ENCODE assay signal across 8 cellular contexts in genomic region chr15:93073465-93073952, GRCh38. TPM values are rescaled to one million over a fixed set of nuclear protein-coding genes. Genes with fewer than 3 reads are reported as not detected.
DNase-seq lines count a peak whose midpoint lies in the region; ATAC-seq and TF ChIP-seq lines count a peak whose summit lies in the region.

No MANE protein-coding gene starts in this region.

- peaks cover 9% of the 10 kb centered on the region for H3K4me1 Mint-ChIP-seq in activated naive CD8-positive, alpha-beta T cell treated with anti-CD3 and anti-CD28 coated beads, Interleukin-2, amount 50 U/mL, for 24 hours

- CTCF ChIA-PET in HCT116 (lab: Charles Lee) = interaction anchor here (2.1 kb wide), 1 partner anchor 14 kb away, joined by 4 read pairs; no protein-coding TSS in a partner anchor

- BruUV-seq in HCT116 (replicated peaks; lab: Mats Ljungman, UMichigan) = no TSS peak

- intact Hi-C loops in HCT116 (cut with micrococcal nuclease) = no loop called here
- intact Hi-C loops in spleen (cut with DNase I; ENCODE audit: low total_unique reads) = no loop called here

- H3K4me3 Mint-ChIP-seq in activated naive CD8-positive, alpha-beta T cell treated with anti-CD3 and anti-CD28 coated beads, Interleukin-2, amount 50 U/mL, for 24 hours = peak overlapping the region; percentile 74

- no peaks in the 10 kb centered on the region for H4K20me1 ChIP-seq in HCT116 (ENCODE audit: insufficient read depth)

- peaks cover 57% of the 10 kb centered on the region for H3K27me3 Mint-ChIP-seq in activated naive CD8-positive, alpha-beta T cell treated with anti-CD3 and anti-CD28 coated beads, Interleukin-2, amount 50 U/mL, for 24 hours

- ATAC-seq in HCT116 (peak; percentile 18; the same call in 1 of the 2 replicates), HG02610 (IDR thresholded peaks at IDR 0.05; ENCODE audit: unreplicated experiment) (no peak)
- no peak for ATAC-seq in activated naive CD8-positive, alpha-beta T cell treated with anti-CD3 and anti-CD28 coated beads, Interleukin-2, amount 50 U/mL, for 24 hours

- POLR2A ChIA-PET in HCT116 (lab: Charles Lee) = no interaction called here

- H3K4me1 ChIP-seq in HCT116 (ENCODE audit: control insufficient read depth in 1 of 2, insufficient read depth in 2 of 2, low read length in 2 of 2) = peaks cover 8 to 21% of the 10 kb centered on the region in 2 experiments
- H3K4me1 ChIP-seq in spleen = peaks cover 3 to 26% (median 18%) of the 10 kb centered on the region in 6 donors

- H3K36me3 Mint-ChIP-seq in activated naive CD8-positive, alpha-beta T cell treated with anti-CD3 and anti-CD28 coated beads, Interleukin-2, amount 50 U/mL, for 24 hours (ENCODE audit: low read depth) = no peaks in the 10 kb centered on the region

- no peak overlapping the region; the same call in 1 of the 2 replicates for H3K27ac ChIP-seq in HCT116 (ENCODE audit: low read depth, low read length)
- H3K27ac ChIP-seq in spleen = no peak overlapping the region

- H3K4me3 ChIP-seq in HCT116 (replicated peaks in 1 of 2; ENCODE audit: low read depth in 1 of 2, low read length in 2 of 2) = peak overlapping the region; percentile 19 to 79
- H3K4me3 ChIP-seq in iPS-18c (ENCODE audit: insufficient read depth, low read depth, low read length) = peak overlapping the region; percentile 94
- peak overlapping the region in 6 of 8 donors; percentile 30 to 64 (median 38) for H3K4me3 ChIP-seq in spleen

- H3K9me3 Mint-ChIP-seq in activated naive CD8-positive, alpha-beta T cell treated with anti-CD3 and anti-CD28 coated beads, Interleukin-2, amount 50 U/mL, for 24 hours = no peaks in the 10 kb centered on the region

- H3K27me3 ChIP-seq in HCT116 (ENCODE audit: insufficient read depth, low read length) (peaks cover 10% of the 10 kb centered on the region; the same call in 1 of the 2 replicates), spleen (replicated peaks in 1 of 7) (peaks cover 0 to 79% (median 31%) of the 10 kb centered on the region in 7 donors)

- H3K36me3 ChIP-seq in HCT116 (ENCODE audit: control insufficient read depth in 1 of 2, insufficient read depth in 2 of 2, low read length in 2 of 2) (no peaks in the 10 kb centered on the region), spleen (no peaks in the 10 kb centered on the region)

- no peaks in the 10 kb centered on the region for H3K79me2 ChIP-seq in HCT116 (ENCODE audit: insufficient read depth, low read length)

- no peaks in the 10 kb centered on the region for H3K9me2 ChIP-seq in HCT116 (ENCODE audit: insufficient read depth)

- no peak for TF ChIP-seq RAD21 in HCT116 (IDR thresholded peaks at IDR 0.05; ENCODE audit: low read depth)

- peak overlapping the region; percentile 78 for H2AFZ ChIP-seq in HCT116 (ENCODE audit: low read depth, low read length, poor library complexity, severe bottlenecking)

- WGBS in spleen, 5 donors = 16 to 27% (median 19%) methylated on average over 29 to 30 of the region's 30 CpGs

- H3K4me2 ChIP-seq in HCT116 (ENCODE audit: low read length) = peak overlapping the region; percentile 100

- no peaks in the 10 kb centered on the region for H3K9me3 ChIP-seq in HCT116 (ENCODE audit: control insufficient read depth in 1 of 2, insufficient read depth in 1 of 2, low read depth in 1 of 2, low read length in 2 of 2)
- H3K9me3 ChIP-seq in iPS-18c (ENCODE audit: control insufficient read depth, insufficient read depth, low read length) = peaks cover 3% of the 10 kb centered on the region
- H3K9me3 ChIP-seq in spleen = no peaks in the 10 kb centered on the region

- TF ChIP-seq CTCF in HCT116 (IDR thresholded peaks at IDR 0.05 in 2 of 3, conservative IDR thresholded peaks at IDR 0.05 in 1 of 3; ENCODE audit: borderline replicate concordance in 1 of 3, insufficient read depth in 1 of 3, low read depth in 2 of 3, low read length in 2 of 3) (no peak), spleen (IDR thresholded peaks at IDR 0.05 in 8 of 11, conservative IDR thresholded peaks at IDR 0.05 in 3 of 11) (no peak)

- H3K27ac Mint-ChIP-seq in activated naive CD8-positive, alpha-beta T cell treated with anti-CD3 and anti-CD28 coated beads, Interleukin-2, amount 50 U/mL, for 24 hours = no peak overlapping the region

- peak overlapping the region; percentile 36 for H3K9ac ChIP-seq in HCT116 (ENCODE audit: low read length)

- RAD21 ChIA-PET in HCT116 (lab: Charles Lee; ENCODE audit: low non-redundant PET in 1 of 2, low total read pairs in 2 of 2, uncharacterized antibody in 2 of 2, unreplicated experiment in 2 of 2) = no interaction called here

- TF ChIP-seq POLR2A in HCT116 (IDR thresholded peaks at IDR 0.05; ENCODE audit: borderline replicate concordance, extremely low read depth, insufficient read depth, insufficient read length) (no peak), spleen (IDR thresholded peaks at IDR 0.05) (no peak)

- DNase-seq in HCT116 (ENCODE audit: low read depth, low spot score) = no peak
- no peak for DNase-seq in activated naive CD8-positive, alpha-beta T cell treated with anti-CD3 and anti-CD28 coated beads, Interleukin-2, amount 50 U/mL, for 24 hours
- no peak for DNase-seq in spleen
- DNase-seq in D341Med (ENCODE audit: low spot score) = no peak
- no peak for DNase-seq in SK-N-DZ (ENCODE audit: low spot score)
- DNase-seq in NCI-H345 treated with DMSO at 0.1 percent for 48 hours (lab: John Stamatoyannopoulos, UW; ENCODE audit: unreplicated experiment) = no peak

TF ChIP-seq in HCT116, 20 proteins besides CTCF, POLR2A, EP300 and RAD21:
- TF ChIP-seq TCF7L2 (IDR thresholded peaks at IDR 0.05; ENCODE audit: borderline replicate concordance, extremely low read depth, insufficient read depth, insufficient read length) (no peak), ELF1 (IDR thresholded peaks at IDR 0.05; ENCODE audit: borderline replicate concordance, low read depth) (no peak), ZFX (IDR thresholded peaks at IDR 0.05) (no peak), FOSL1 (IDR thresholded peaks at IDR 0.05; ENCODE audit: low read depth) (no peak), EZH2 (IDR thresholded peaks at IDR 0.05) (no peak), JUND (IDR thresholded peaks at IDR 0.05) (no peak), SP1 (IDR thresholded peaks at IDR 0.05; ENCODE audit: low read depth) (no peak)
- TF ChIP-seq, protein P1, sequence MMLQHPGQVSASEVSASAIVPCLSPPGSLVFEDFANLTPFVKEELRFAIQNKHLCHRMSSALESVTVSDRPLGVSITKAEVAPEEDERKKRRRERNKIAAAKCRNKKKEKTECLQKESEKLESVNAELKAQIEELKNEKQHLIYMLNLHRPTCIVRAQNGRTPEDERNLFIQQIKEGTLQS (IDR thresholded peaks at IDR 0.05) = no peak
- TF ChIP-seq, protein P2, sequence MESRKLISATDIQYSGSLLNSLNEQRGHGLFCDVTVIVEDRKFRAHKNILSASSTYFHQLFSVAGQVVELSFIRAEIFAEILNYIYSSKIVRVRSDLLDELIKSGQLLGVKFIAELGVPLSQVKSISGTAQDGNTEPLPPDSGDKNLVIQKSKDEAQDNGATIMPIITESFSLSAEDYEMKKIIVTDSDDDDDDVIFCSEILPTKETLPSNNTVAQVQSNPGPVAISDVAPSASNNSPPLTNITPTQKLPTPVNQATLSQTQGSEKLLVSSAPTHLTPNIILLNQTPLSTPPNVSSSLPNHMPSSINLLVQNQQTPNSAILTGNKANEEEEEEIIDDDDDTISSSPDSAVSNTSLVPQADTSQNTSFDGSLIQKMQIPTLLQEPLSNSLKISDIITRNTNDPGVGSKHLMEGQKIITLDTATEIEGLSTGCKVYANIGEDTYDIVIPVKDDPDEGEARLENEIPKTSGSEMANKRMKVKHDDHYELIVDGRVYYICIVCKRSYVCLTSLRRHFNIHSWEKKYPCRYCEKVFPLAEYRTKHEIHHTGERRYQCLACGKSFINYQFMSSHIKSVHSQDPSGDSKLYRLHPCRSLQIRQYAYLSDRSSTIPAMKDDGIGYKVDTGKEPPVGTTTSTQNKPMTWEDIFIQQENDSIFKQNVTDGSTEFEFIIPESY (IDR thresholded peaks at IDR 0.05; ENCODE audit: extremely low read depth, insufficient replicate concordance, low read length) = no peak
- TF ChIP-seq, protein P3, sequence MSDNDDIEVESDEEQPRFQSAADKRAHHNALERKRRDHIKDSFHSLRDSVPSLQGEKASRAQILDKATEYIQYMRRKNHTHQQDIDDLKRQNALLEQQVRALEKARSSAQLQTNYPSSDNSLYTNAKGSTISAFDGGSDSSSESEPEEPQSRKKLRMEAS (IDR thresholded peaks at IDR 0.05) = no peak

RNA-seq across cellular contexts. Expression of gene RGMA, which starts 15.5 kb away (rescaled TPM):
- total RNA-seq in HCT116 (2021; ENCODE audit: unreplicated experiment) (5.5 TPM), spleen (1 to 10 TPM in 5 of 7 donors, under 1 TPM in 2; 0.37 to 3.1 (median 1.1) TPM)
- polyA plus RNA-seq in HCT116 (2012) = 2.7 and 3.4 TPM in 2 replicates
- 1 to 10 TPM in 2 of 3 donors, under 1 TPM in 1; 0.59 to 2.6 (median 2.0) TPM for polyA plus RNA-seq in spleen
- polyA plus RNA-seq in SK-N-DZ (2014; cell fraction: cytosol; rRNA removed) = 0.14 TPM in 1 of 2 replicates, not detected in the other
- polyA plus RNA-seq in SK-N-DZ (2014; cell fraction: nucleus; rRNA removed) = 0.79 TPM in 1 of 2 replicates, not detected in the other

Comparison
In these comparisons a context has a peak if more than half of its experiments do, and no peak if none do; other contexts are left out.
1. H3K4me3 ChIP-seq: peak in every context shown above with its lines; median percentile 94 in iPS-18c; 49 in HCT116; 38 in spleen.